ENCODE assay signal across 18 cellular contexts in the genomic region with DNA sequence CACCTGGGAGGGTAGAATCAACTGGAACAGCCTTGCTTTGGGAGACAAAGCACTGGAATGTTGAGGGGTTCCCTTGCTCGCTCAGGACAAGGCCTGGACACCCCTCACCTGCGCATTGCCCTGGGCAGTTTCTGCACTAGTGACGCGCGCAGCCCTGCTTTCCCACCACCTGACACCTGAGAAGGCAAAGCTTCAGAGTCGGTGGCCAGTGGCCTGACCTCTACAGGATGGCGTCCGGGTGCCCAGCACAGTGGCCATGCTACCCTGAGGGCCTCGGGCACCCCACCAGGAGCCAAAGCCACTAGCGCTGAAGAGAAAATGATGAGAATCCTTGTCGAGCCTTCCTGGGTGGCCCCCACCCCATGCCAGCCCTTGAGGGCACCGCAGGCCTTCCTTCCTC.
"Had no signal": no experiment of that assay in that cellular context is flagged by ENCODE, and none has a peak within 500 bp of the region (broad histone marks: within the 10 kb centered on the region; RNA-seq: fewer than 3 reads in every experiment).

No MANE protein-coding gene starts in this region.

- H3K27me3 ChIP-seq: ovary had no signal

- H3K9me3 ChIP-seq: heart left ventricle, mucosa of descending colon, ovary had no signal

- H3K36me3 ChIP-seq: heart left ventricle, ovary had no signal

- H3K4me3 ChIP-seq: heart left ventricle, mucosa of descending colon, ovary, skin epidermis had no signal

- FAIRE-seq: endometrium, frontal cortex, urothelium cell line had no signal

- ATAC-seq: esophagus mucosa; heart left ventricle; mucosa of descending colon; naive thymus-derived CD8-positive, alpha-beta T cell; sciatic nerve had no signal

- H3K27ac ChIP-seq: heart left ventricle, ovary, skin epidermis had no signal

- DNase-seq: central memory CD4-positive, alpha-beta T cell; cortex of kidney; effector memory CD4-positive, alpha-beta T cell; hypothalamus; islet precursor cell; ovary; stimulated activated CD4-positive, alpha-beta T cell treated with anti-CD3 and anti-CD28 coated beads, Interleukin-2, amount 100 ng/mL, for 48 hours; stimulated activated naive CD4-positive, alpha-beta T cell treated with Interleukin-2 at 50 U/mL for 16 hours; trophoblast cell had no signal
